In the genomic region with DNA sequence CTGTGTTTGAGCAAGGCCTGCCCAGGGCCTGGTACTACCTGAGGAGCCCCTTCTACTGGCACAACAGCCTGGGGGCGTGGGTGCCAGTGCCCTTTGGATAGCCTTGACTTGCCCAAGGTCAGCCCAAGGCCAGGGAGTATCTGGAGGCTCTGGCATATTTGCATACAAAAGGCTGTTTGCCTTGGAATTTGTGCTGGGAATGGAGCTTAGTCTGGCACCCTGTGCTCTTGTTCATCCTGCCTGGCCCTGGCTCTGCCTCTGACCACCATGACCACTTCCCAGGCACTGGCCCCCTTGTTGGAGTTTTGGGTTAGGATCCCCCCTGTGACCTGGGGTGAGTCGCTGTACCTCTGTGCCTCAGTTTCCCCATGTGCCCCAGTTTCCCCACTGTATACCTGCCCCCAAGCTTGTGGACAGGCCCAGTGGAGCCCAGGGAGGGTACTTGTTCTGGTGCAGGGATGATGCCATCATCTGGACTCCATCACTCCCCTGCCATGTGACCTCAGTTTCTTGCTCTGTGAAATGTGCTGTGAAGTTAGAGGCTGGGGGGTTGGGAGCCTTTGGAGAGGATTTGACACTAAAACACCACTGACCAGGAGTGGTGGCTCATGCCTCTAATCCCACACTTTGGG, we compare ENCODE assay signal across 11 cellular contexts. TPM values are rescaled to one million over a fixed set of nuclear protein-coding genes. Genes with fewer than 3 reads are reported as not detected.
DNase-seq lines count a peak whose midpoint lies in the region; ATAC-seq and TF ChIP-seq lines count a peak whose summit lies in the region.
"Had no signal": no experiment of that assay in that cellular context is flagged by ENCODE, and none has a peak within 500 bp of the region (broad histone marks: within the 10 kb centered on the region; RNA-seq: fewer than 3 reads in every experiment).

No MANE protein-coding gene starts in this region.

- no peak overlapping the region for H3K4me3 Mint-ChIP-seq in MCF 10A (ENCODE audit: unreplicated experiment)
- peak overlapping the region; percentile 68; the same call in 1 of the 2 replicates for H3K4me3 Mint-ChIP-seq in WTC11

- CTCF ChIA-PET in MCF 10A (lab: Yijun Ruan, JAX) (interaction anchor here (0.7 to 1.1 kb wide), 2 partner anchors 13 to 57 kb away, joined by 3 to 4 read pairs; no protein-coding TSS in a partner anchor), WTC11 (lab: Charles Lee) (interaction anchor here (1.0 to 2.4 kb wide), 6 partner anchors 23 to 94 kb away, joined by 3 to 9 read pairs (median 4); no protein-coding TSS in a partner anchor)

- no peaks in the 10 kb centered on the region for H3K27me3 ChIP-seq in breast epithelium
- H3K27me3 ChIP-seq in lower lobe of right lung (ENCODE audit: low read depth) = no peaks in the 10 kb centered on the region
- H3K27me3 ChIP-seq in vagina = no peaks in the 10 kb centered on the region
- H3K27me3 ChIP-seq in tibial artery = no peaks in the 10 kb centered on the region
- H3K27me3 ChIP-seq: adrenal gland had no signal

- intact Hi-C loops in breast epithelium (cut with DNase I; ENCODE audit: low total_unique reads) (loop anchor here (10.0 kb wide), 1 partner anchor 1655 kb away; no protein-coding TSS in a partner anchor), MCF 10A (cut with micrococcal nuclease) (no loop called here), lower lobe of right lung (cut with DNase I) (no loop called here), vagina (cut with DNase I) (no loop called here), tibial artery (cut with DNase I; ENCODE audit: low total_unique reads) (loop anchor here (5.0 kb wide), 1 partner anchor 37 kb away; the partner anchor contains the start of gene CARD19)

- H3K4me1 Mint-ChIP-seq in MCF 10A (ENCODE audit: insufficient read depth, unreplicated experiment) (peaks cover 9% of the 10 kb centered on the region), WTC11 (peaks cover 47% of the 10 kb centered on the region)

- DNase-seq in breast epithelium (ENCODE audit: low spot score in 2 of 2) = no peak
- no peak for DNase-seq in MCF 10A (ENCODE audit: unreplicated experiment)
- DNase-seq in WTC11 (ENCODE audit: low spot score) = no peak
- DNase-seq in lower lobe of right lung = peak; percentile 36
- no peak for DNase-seq in vagina (ENCODE audit: extremely low spot score in 2 of 2)
- no peak for DNase-seq in SHP77 treated with DMSO at 0.1 percent for 48 hours (lab: John Stamatoyannopoulos, UW)
- no peak for DNase-seq in tibial artery
- DNase-seq: adrenal gland, NCI-H1048 had no signal

- no TSS peak for BruUV-seq in MCF 10A (replicated peaks; lab: Mats Ljungman, UMichigan)

- H3K36me3 ChIP-seq in breast epithelium = no peaks in the 10 kb centered on the region
- no peaks in the 10 kb centered on the region for H3K36me3 ChIP-seq in lower lobe of right lung
- no peaks in the 10 kb centered on the region for H3K36me3 ChIP-seq in vagina
- no peaks in the 10 kb centered on the region for H3K36me3 ChIP-seq in tibial artery
- H3K36me3 ChIP-seq: adrenal gland had no signal

- H3K36me3 Mint-ChIP-seq in MCF 10A (ENCODE audit: insufficient read depth, unreplicated experiment) (no peaks in the 10 kb centered on the region), WTC11 (no peaks in the 10 kb centered on the region)

- H3K9me3 ChIP-seq in breast epithelium = no peaks in the 10 kb centered on the region
- H3K9me3 ChIP-seq in lower lobe of right lung = no peaks in the 10 kb centered on the region
- no peaks in the 10 kb centered on the region for H3K9me3 ChIP-seq in vagina
- no peaks in the 10 kb centered on the region for H3K9me3 ChIP-seq in tibial artery
- H3K9me3 ChIP-seq: adrenal gland had no signal

- H3K9me3 Mint-ChIP-seq in MCF 10A (ENCODE audit: unreplicated experiment) = no peaks in the 10 kb centered on the region
- no peaks in the 10 kb centered on the region for H3K9me3 Mint-ChIP-seq in WTC11
- H3K9me3 Mint-ChIP-seq: nephron had no signal

- H3K27ac ChIP-seq in breast epithelium (peak overlapping the region; percentile 42 to 62), lower lobe of right lung (no peak overlapping the region), vagina (peak overlapping the region; percentile 77), tibial artery (peak overlapping the region in 1 of 2 donors; percentile 13)
- H3K27ac ChIP-seq: adrenal gland had no signal

- H3K27me3 Mint-ChIP-seq in MCF 10A (ENCODE audit: insufficient read depth, unreplicated experiment) = no peaks in the 10 kb centered on the region
- H3K27me3 Mint-ChIP-seq in WTC11 (ENCODE audit: low read depth) = peaks cover 16% of the 10 kb centered on the region

- POLR2A ChIA-PET in MCF 10A (lab: Yijun Ruan, JAX) = interaction anchor here (0.6 kb wide), 1 partner anchor 525 kb away, joined by 3 read pairs; no protein-coding TSS in a partner anchor
- POLR2A ChIA-PET in WTC11 (lab: Charles Lee) = no interaction called here

- TF ChIP-seq POLR2A in breast epithelium (IDR thresholded peaks at IDR 0.05) (no peak), vagina (IDR thresholded peaks at IDR 0.05) (no peak)

- H3K4me1 ChIP-seq in breast epithelium (peaks cover 4 to 5% of the 10 kb centered on the region in 2 donors), lower lobe of right lung (peaks cover 47% of the 10 kb centered on the region), vagina (peaks cover 41% of the 10 kb centered on the region), tibial artery (peaks cover 8 to 41% (median 31%) of the 10 kb centered on the region in 4 donors)

- TF ChIP-seq CTCF in breast epithelium (IDR thresholded peaks at IDR 0.05) = no peak
- no peak for TF ChIP-seq CTCF in MCF 10A (IDR thresholded peaks at IDR 0.05; ENCODE audit: unreplicated experiment)
- TF ChIP-seq CTCF in WTC11 (IDR thresholded peaks at IDR 0.05) = no peak
- TF ChIP-seq CTCF in lower lobe of right lung (IDR thresholded peaks at IDR 0.05) = no peak
- no peak for TF ChIP-seq CTCF in vagina (IDR thresholded peaks at IDR 0.05)
- TF ChIP-seq CTCF in tibial artery (IDR thresholded peaks at IDR 0.05) = no peak

- H3K4me3 ChIP-seq in breast epithelium (peak overlapping the region in 2 of 3 donors; percentile 60 to 83), lower lobe of right lung (peak overlapping the region; percentile 64), vagina (peak overlapping the region in 1 of 2 donors; percentile 57), tibial artery (no peak overlapping the region)

- 0 out of 2 replicates have a peak, but pooled peaks have one; percentile 3 for ATAC-seq in WTC11
- ATAC-seq in lower lobe of right lung = no peak
- no peak for ATAC-seq in GM21526 (IDR thresholded peaks at IDR 0.05; ENCODE audit: low FRiP score, unreplicated experiment)

- no peak overlapping the region for H3K27ac Mint-ChIP-seq in MCF 10A (ENCODE audit: low read depth, unreplicated experiment)
- no peak overlapping the region for H3K27ac Mint-ChIP-seq in WTC11

TF ChIP-seq in WTC11, 78 proteins besides CTCF, POLR2A, EP300 and RAD21 (continues in another document):
- no peak for TF ChIP-seq CREM (CRISPR knock-in tag; IDR thresholded peaks at IDR 0.05)
- TF ChIP-seq ETV6 (CRISPR knock-in tag; IDR thresholded peaks at IDR 0.05) = no peak
- TF ChIP-seq ESRRA (CRISPR knock-in tag; IDR thresholded peaks at IDR 0.05; ENCODE audit: borderline replicate concordance) = no peak
- TF ChIP-seq, protein P1, sequence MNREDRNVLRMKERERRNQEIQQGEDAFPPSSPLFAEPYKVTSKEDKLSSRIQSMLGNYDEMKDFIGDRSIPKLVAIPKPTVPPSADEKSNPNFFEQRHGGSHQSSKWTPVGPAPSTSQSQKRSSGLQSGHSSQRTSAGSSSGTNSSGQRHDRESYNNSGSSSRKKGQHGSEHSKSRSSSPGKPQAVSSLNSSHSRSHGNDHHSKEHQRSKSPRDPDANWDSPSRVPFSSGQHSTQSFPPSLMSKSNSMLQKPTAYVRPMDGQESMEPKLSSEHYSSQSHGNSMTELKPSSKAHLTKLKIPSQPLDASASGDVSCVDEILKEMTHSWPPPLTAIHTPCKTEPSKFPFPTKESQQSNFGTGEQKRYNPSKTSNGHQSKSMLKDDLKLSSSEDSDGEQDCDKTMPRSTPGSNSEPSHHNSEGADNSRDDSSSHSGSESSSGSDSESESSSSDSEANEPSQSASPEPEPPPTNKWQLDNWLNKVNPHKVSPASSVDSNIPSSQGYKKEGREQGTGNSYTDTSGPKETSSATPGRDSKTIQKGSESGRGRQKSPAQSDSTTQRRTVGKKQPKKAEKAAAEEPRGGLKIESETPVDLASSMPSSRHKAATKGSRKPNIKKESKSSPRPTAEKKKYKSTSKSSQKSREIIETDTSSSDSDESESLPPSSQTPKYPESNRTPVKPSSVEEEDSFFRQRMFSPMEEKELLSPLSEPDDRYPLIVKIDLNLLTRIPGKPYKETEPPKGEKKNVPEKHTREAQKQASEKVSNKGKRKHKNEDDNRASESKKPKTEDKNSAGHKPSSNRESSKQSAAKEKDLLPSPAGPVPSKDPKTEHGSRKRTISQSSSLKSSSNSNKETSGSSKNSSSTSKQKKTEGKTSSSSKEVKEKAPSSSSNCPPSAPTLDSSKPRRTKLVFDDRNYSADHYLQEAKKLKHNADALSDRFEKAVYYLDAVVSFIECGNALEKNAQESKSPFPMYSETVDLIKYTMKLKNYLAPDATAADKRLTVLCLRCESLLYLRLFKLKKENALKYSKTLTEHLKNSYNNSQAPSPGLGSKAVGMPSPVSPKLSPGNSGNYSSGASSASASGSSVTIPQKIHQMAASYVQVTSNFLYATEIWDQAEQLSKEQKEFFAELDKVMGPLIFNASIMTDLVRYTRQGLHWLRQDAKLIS (CRISPR knock-in tag; IDR thresholded peaks at IDR 0.05; ENCODE audit: borderline replicate concordance) = no peak

RNA-seq across cellular contexts. Expression of gene SUSD3, which starts 1.6 kb away (rescaled TPM):
- total RNA-seq in breast epithelium = 10 to 100 TPM in 2 of 3 donors, 1 to 10 TPM in 1; 1.3 to 52.4 (median 45.9) TPM
- total RNA-seq in MCF 10A (2022) = not detected in 2 replicates
- 11.5 to 13.2 TPM (median 11.9 TPM) in 3 replicates for total RNA-seq in WTC11 (2021)
- total RNA-seq in lower lobe of right lung = 5.3 TPM
- total RNA-seq in vagina = 25.0 TPM

RNA-seq across cellular contexts. Expression of gene CARD19, which starts 35.9 kb away (rescaled TPM):
- total RNA-seq in breast epithelium (10 to 100 TPM; 59.0 to 79.3 (median 62.1) TPM), MCF 10A (2022) (34.4 and 36.6 TPM in 2 replicates), WTC11 (2021) (30.0 to 34.5 TPM (median 32.8 TPM) in 3 replicates), lower lobe of right lung (25.6 TPM), vagina (63.3 TPM)

Comparison
In these comparisons a context has a peak if more than half of its experiments do, and no peak if none do; other contexts are left out.
1. intact Hi-C loops: an anchor here in breast epithelium (10.0 kb wide) and tibial artery (5.0 kb wide); none called in MCF 10A, lower lobe of right lung and vagina.
2. H3K4me3 ChIP-seq: peak in breast epithelium (2 of 3) and lower lobe of right lung (single experiment); none in tibial artery (0 of 2).